1 cellular context compared by ENCODE assay signal in the genomic region with DNA sequence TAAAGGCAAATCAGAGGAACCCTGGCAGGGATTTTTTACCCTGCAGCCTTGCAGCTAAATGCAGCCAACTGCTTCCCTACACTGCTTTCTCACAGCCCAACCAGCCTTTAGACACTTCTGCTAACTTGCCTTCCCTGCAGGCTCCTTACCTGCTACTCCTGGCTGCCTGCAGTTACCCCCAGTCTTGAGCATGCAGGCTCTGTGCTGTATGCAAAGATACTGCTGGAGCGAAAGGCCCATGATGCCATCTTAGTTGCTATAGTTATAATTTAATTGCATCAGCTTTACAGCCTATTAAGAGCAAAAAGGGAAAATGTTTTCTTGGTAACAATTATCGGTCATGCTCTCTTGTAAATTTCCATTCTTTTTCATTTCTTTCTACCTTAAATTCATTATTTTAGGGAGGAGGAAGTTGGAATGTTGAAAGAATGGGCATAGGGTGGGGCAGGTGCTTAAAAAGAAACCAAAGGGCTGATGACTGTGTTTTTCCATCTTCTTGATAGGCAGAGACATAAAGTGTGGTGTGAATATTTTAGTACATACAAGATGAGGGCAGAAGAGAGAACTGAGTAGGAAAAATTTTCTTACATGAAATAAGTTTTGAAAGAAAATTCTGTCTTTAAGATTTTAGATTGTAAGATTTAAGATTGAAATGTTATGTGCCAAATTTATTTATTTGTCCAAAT.
TF ChIP-seq lines count a peak whose summit lies in the region.

No MANE protein-coding gene starts in this region.

TF ChIP-seq in GM23338, 12 proteins besides CTCF, POLR2A, EP300 and RAD21:
- TF ChIP-seq, protein P1, sequence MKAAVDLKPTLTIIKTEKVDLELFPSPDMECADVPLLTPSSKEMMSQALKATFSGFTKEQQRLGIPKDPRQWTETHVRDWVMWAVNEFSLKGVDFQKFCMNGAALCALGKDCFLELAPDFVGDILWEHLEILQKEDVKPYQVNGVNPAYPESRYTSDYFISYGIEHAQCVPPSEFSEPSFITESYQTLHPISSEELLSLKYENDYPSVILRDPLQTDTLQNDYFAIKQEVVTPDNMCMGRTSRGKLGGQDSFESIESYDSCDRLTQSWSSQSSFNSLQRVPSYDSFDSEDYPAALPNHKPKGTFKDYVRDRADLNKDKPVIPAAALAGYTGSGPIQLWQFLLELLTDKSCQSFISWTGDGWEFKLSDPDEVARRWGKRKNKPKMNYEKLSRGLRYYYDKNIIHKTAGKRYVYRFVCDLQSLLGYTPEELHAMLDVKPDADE (IDR thresholded peaks at IDR 0.05) = no peak
- TF ChIP-seq EZH2phosphoT487 (IDR thresholded peaks at IDR 0.05; ENCODE audit: unreplicated experiment) (no peak), CREB1 (CRISPR knock-in tag; IDR thresholded peaks at IDR 0.05; ENCODE audit: low read depth) (no peak), NANOG (IDR thresholded peaks at IDR 0.05; ENCODE audit: borderline replicate concordance) (no peak), ZNF331 (CRISPR knock-in tag; IDR thresholded peaks at IDR 0.05; ENCODE audit: low read depth) (no peak), ZNF114 (CRISPR knock-in tag; IDR thresholded peaks at IDR 0.05) (no peak), JUNB (IDR thresholded peaks at IDR 0.05; ENCODE audit: unreplicated experiment) (no peak), POLR2AphosphoS5 (IDR thresholded peaks at IDR 0.05; ENCODE audit: low read depth) (no peak), STAT1 (IDR thresholded peaks at IDR 0.05; ENCODE audit: unreplicated experiment) (no peak), EZH2 (IDR thresholded peaks at IDR 0.05; ENCODE audit: low read depth, unreplicated experiment) (no peak)
- TF ChIP-seq, protein P2, sequence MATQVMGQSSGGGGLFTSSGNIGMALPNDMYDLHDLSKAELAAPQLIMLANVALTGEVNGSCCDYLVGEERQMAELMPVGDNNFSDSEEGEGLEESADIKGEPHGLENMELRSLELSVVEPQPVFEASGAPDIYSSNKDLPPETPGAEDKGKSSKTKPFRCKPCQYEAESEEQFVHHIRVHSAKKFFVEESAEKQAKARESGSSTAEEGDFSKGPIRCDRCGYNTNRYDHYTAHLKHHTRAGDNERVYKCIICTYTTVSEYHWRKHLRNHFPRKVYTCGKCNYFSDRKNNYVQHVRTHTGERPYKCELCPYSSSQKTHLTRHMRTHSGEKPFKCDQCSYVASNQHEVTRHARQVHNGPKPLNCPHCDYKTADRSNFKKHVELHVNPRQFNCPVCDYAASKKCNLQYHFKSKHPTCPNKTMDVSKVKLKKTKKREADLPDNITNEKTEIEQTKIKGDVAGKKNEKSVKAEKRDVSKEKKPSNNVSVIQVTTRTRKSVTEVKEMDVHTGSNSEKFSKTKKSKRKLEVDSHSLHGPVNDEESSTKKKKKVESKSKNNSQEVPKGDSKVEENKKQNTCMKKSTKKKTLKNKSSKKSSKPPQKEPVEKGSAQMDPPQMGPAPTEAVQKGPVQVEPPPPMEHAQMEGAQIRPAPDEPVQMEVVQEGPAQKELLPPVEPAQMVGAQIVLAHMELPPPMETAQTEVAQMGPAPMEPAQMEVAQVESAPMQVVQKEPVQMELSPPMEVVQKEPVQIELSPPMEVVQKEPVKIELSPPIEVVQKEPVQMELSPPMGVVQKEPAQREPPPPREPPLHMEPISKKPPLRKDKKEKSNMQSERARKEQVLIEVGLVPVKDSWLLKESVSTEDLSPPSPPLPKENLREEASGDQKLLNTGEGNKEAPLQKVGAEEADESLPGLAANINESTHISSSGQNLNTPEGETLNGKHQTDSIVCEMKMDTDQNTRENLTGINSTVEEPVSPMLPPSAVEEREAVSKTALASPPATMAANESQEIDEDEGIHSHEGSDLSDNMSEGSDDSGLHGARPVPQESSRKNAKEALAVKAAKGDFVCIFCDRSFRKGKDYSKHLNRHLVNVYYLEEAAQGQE (IDR thresholded peaks at IDR 0.05; ENCODE audit: unreplicated experiment) = no peak
- TF ChIP-seq, protein P3, sequence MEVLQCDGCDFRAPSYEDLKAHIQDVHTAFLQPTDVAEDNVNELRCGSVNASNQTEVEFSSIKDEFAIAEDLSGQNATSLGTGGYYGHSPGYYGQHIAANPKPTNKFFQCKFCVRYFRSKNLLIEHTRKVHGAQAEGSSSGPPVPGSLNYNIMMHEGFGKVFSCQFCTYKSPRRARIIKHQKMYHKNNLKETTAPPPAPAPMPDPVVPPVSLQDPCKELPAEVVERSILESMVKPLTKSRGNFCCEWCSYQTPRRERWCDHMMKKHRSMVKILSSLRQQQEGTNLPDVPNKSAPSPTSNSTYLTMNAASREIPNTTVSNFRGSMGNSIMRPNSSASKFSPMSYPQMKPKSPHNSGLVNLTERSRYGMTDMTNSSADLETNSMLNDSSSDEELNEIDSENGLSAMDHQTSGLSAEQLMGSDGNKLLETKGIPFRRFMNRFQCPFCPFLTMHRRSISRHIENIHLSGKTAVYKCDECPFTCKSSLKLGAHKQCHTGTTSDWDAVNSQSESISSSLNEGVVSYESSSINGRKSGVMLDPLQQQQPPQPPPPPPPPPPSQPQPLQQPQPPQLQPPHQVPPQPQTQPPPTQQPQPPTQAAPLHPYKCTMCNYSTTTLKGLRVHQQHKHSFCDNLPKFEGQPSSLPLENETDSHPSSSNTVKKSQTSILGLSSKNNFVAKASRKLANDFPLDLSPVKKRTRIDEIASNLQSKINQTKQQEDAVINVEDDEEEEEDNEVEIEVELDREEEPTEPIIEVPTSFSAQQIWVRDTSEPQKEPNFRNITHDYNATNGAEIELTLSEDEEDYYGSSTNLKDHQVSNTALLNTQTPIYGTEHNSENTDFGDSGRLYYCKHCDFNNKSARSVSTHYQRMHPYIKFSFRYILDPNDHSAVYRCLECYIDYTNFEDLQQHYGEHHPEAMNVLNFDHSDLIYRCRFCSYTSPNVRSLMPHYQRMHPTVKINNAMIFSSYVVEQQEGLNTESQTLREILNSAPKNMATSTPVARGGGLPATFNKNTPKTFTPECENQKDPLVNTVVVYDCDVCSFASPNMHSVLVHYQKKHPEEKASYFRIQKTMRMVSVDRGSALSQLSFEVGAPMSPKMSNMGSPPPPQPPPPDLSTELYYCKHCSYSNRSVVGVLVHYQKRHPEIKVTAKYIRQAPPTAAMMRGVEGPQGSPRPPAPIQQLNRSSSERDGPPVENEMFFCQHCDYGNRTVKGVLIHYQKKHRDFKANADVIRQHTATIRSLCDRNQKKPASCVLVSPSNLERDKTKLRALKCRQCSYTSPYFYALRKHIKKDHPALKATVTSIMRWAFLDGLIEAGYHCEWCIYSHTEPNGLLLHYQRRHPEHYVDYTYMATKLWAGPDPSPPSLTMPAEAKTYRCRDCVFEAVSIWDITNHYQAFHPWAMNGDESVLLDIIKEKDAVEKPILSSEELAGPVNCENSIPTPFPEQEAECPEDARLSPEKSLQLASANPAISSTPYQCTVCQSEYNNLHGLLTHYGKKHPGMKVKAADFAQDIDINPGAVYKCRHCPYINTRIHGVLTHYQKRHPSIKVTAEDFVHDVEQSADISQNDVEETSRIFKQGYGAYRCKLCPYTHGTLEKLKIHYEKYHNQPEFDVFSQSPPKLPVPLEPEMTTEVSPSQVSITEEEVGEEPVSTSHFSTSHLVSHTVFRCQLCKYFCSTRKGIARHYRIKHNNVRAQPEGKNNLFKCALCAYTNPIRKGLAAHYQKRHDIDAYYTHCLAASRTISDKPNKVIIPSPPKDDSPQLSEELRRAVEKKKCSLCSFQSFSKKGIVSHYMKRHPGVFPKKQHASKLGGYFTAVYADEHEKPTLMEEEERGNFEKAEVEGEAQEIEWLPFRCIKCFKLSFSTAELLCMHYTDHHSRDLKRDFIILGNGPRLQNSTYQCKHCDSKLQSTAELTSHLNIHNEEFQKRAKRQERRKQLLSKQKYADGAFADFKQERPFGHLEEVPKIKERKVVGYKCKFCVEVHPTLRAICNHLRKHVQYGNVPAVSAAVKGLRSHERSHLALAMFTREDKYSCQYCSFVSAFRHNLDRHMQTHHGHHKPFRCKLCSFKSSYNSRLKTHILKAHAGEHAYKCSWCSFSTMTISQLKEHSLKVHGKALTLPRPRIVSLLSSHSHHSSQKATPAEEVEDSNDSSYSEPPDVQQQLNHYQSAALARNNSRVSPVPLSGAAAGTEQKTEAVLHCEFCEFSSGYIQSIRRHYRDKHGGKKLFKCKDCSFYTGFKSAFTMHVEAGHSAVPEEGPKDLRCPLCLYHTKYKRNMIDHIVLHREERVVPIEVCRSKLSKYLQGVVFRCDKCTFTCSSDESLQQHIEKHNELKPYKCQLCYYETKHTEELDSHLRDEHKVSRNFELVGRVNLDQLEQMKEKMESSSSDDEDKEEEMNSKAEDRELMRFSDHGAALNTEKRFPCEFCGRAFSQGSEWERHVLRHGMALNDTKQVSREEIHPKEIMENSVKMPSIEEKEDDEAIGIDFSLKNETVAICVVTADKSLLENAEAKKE (CRISPR knock-in tag; IDR thresholded peaks at IDR 0.05) = no peak
